Comparison of ENCODE assay signal across 19 cellular contexts in genomic region chr1:5235355-5235899, GRCh38.
"Had no signal": no experiment of that assay in that cellular context is flagged by ENCODE, and none has a peak within 500 bp of the region (broad histone marks: within the 10 kb centered on the region; RNA-seq: fewer than 3 reads in every experiment).

No MANE protein-coding gene starts in this region.

- ATAC-seq: HepG2, Panc1, PC-3 had no signal

- H3K27ac ChIP-seq: RWPE1 had no signal

- DNase-seq: IMR-90, Kasumi-1, KG1, MM.1S, NCI-H1105, NCI-H1417, NCI-H1436 treated with DMSO at 0.1 percent for 48 hours, NCI-H1694, NCI-H187 treated with DMSO at 0.1 percent for 48 hours, NCI-H2029 treated with DMSO at 0.1 percent for 48 hours, NCI-H2171 treated with DMSO at 0.1 percent for 48 hours, NCI-H524, NCI-H526 treated with DMSO at 0.1 percent for 48 hours, NCI-H748 treated with DMSO at 0.1 percent for 48 hours, PC-3, SHP77 had no signal
